In the genomic region with DNA sequence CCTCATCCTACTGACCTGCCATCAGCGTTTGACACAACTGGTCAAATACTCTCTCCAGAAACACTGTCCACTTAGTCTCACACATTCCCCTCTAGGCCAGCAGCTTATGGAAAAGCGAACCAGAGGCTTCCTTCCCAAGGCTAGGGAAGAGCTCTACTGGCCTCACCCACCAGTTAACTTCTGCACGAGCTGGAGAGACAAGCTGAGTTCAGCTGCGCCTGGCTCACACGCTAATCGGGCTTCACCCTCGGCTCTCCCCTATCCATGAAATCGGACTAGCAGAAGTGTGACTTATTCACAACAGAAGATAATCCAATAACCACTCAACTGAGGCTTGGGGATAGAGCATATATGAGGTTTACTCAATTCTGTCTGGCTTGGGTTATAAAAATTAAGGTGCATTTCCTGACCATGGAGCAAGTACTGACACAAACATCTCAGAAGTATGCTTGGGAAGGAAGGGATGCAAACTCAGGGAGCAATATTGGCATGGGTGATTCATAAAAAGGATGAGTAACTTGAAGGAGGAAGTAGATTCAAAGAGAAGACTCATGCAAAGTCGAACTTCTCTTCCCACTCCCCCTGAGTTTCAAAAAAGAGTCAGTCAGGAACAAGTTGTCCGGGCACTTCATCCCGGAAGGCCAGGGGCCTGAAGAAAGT, we compare ENCODE assay signal across 10 cellular contexts.
DNase-seq lines count a peak whose midpoint lies in the region; ATAC-seq and TF ChIP-seq lines count a peak whose summit lies in the region.
"Had no signal": no experiment of that assay in that cellular context is flagged by ENCODE, and none has a peak within 500 bp of the region (broad histone marks: within the 10 kb centered on the region; RNA-seq: fewer than 3 reads in every experiment).

No MANE protein-coding gene starts in this region.

- H3K27ac ChIP-seq in GM23338 (ENCODE audit: low read depth) (no peak overlapping the region), epithelial cell of prostate (peak overlapping the region; percentile 77), body of pancreas (peak overlapping the region in 2 of 4 donors; percentile 2 to 48), upper lobe of right lung (no peak overlapping the region)

- H3K27me3 Mint-ChIP-seq in GM23338 (ENCODE audit: insufficient read depth, low read depth, poor library complexity): peaks cover 6% of the 10 kb centered on the region

- H3K4me3 ChIP-seq in GM23338 (no peak overlapping the region), body of pancreas (no peak overlapping the region), upper lobe of right lung (no peak overlapping the region)

- H3K36me3 Mint-ChIP-seq in GM23338 (ENCODE audit: low read depth): no peaks in the 10 kb centered on the region

- no peak overlapping the region for H2AFZ ChIP-seq in GM23338

- no peak for TF ChIP-seq POLR2A in body of pancreas (IDR thresholded peaks at IDR 0.05)

- TF ChIP-seq CTCF in GM23338 (conservative IDR thresholded peaks at IDR 0.05; ENCODE audit: low read depth in 2 of 2) (no peak), body of pancreas (IDR thresholded peaks at IDR 0.05) (no peak), upper lobe of right lung (IDR thresholded peaks at IDR 0.05) (no peak)

- no peak for ATAC-seq in GM23338
- ATAC-seq in body of pancreas: no peak
- ATAC-seq in HG03469 (IDR thresholded peaks at IDR 0.05; ENCODE audit: unreplicated experiment): no peak
- no peak for ATAC-seq in upper lobe of right lung
- ATAC-seq in HG03342 (IDR thresholded peaks at IDR 0.05; ENCODE audit: unreplicated experiment): no peak

- DNase-seq in GM23338 (ENCODE audit: low spot score) (no peak), epithelial cell of prostate (ENCODE audit: low read depth, low spot score) (peak; percentile 72), posterior vena cava (ENCODE audit: low spot score) (peak; percentile 28), body of pancreas (no peak), upper lobe of right lung (no peak)
- DNase-seq: activated naive CD4-positive, alpha-beta T cell treated with anti-CD3 and anti-CD28 coated beads, Interleukin-2, amount 50 U/mL, for 16 hours; NCI-H2081 treated with DMSO at 0.1 percent for 48 hours had no signal

- H3K79me2 ChIP-seq in GM23338 (replicated peaks; ENCODE audit: insufficient read depth): peaks cover 79% of the 10 kb centered on the region

- H3K27me3 ChIP-seq in GM23338 (ENCODE audit: insufficient read depth): no peaks in the 10 kb centered on the region
- H3K27me3 ChIP-seq in body of pancreas: no peaks in the 10 kb centered on the region
- no peaks in the 10 kb centered on the region for H3K27me3 ChIP-seq in upper lobe of right lung

- WGBS in body of pancreas, 2 donors: 90 to 91% methylated on average over 11 of the region's 11 CpGs

- H3K4me1 ChIP-seq in GM23338 (ENCODE audit: insufficient read depth): peaks cover 10% of the 10 kb centered on the region
- peaks cover 10% of the 10 kb centered on the region for H3K4me1 ChIP-seq in body of pancreas
- H3K4me1 ChIP-seq in upper lobe of right lung: peaks cover 10% of the 10 kb centered on the region

- H3K9me3 Mint-ChIP-seq in GM23338: no peaks in the 10 kb centered on the region

- intact Hi-C loops in posterior vena cava (cut with DNase I) (no loop called here), body of pancreas (cut with DNase I) (no loop called here), upper lobe of right lung (cut with DNase I) (no loop called here)

- H3F3A ChIP-seq in GM23338 (replicated peaks; ENCODE audit: low read depth): no peaks in the 10 kb centered on the region

- peak overlapping the region; percentile 10; the same call in 1 of the 2 replicates for H3K27ac Mint-ChIP-seq in GM23338

- H3K9me3 ChIP-seq in body of pancreas: no peaks in the 10 kb centered on the region
- no peaks in the 10 kb centered on the region for H3K9me3 ChIP-seq in upper lobe of right lung

- no peak overlapping the region for H3K4me3 Mint-ChIP-seq in GM23338

- H4K20me1 ChIP-seq in GM23338 (replicated peaks; ENCODE audit: insufficient read depth): no peaks in the 10 kb centered on the region; the same call in none of the 2 replicates

- H3K36me3 ChIP-seq in GM23338 (ENCODE audit: insufficient read depth): no peaks in the 10 kb centered on the region; the same call in 1 of the 2 replicates
- no peaks in the 10 kb centered on the region for H3K36me3 ChIP-seq in body of pancreas (replicated peaks in 1 of 2; ENCODE audit: insufficient read depth in 1 of 2, low read depth in 2 of 2)
- H3K36me3 ChIP-seq in upper lobe of right lung: no peaks in the 10 kb centered on the region

- H3K4me2 ChIP-seq in GM23338: no peak overlapping the region

- 0 out of 2 replicates have a peak, but pooled peaks cover 4% of the 10 kb centered on the region for H3K9me2 ChIP-seq in GM23338 (ENCODE audit: insufficient read depth)

- H3K4me1 Mint-ChIP-seq in GM23338: peaks cover 32% of the 10 kb centered on the region

TF ChIP-seq in GM23338, 12 proteins besides CTCF, POLR2A, EP300 and RAD21:
- TF ChIP-seq CREB1 (CRISPR knock-in tag; IDR thresholded peaks at IDR 0.05; ENCODE audit: low read depth): no peak

TF ChIP-seq in PFSK-1, 5 proteins besides CTCF, POLR2A, EP300 and RAD21:
- no peak for TF ChIP-seq FOXP2 (optimal IDR thresholded peaks at IDR 0.05; ENCODE audit: borderline replicate concordance, extremely low read depth, extremely low read length, insufficient read depth)
- 0 out of 2 replicates have a peak, but pooled peaks have one; percentile 33 for TF ChIP-seq TAF1 (IDR thresholded peaks at IDR 0.05; ENCODE audit: borderline replicate concordance, insufficient read depth, low read length)
- TF ChIP-seq, protein P1, sequence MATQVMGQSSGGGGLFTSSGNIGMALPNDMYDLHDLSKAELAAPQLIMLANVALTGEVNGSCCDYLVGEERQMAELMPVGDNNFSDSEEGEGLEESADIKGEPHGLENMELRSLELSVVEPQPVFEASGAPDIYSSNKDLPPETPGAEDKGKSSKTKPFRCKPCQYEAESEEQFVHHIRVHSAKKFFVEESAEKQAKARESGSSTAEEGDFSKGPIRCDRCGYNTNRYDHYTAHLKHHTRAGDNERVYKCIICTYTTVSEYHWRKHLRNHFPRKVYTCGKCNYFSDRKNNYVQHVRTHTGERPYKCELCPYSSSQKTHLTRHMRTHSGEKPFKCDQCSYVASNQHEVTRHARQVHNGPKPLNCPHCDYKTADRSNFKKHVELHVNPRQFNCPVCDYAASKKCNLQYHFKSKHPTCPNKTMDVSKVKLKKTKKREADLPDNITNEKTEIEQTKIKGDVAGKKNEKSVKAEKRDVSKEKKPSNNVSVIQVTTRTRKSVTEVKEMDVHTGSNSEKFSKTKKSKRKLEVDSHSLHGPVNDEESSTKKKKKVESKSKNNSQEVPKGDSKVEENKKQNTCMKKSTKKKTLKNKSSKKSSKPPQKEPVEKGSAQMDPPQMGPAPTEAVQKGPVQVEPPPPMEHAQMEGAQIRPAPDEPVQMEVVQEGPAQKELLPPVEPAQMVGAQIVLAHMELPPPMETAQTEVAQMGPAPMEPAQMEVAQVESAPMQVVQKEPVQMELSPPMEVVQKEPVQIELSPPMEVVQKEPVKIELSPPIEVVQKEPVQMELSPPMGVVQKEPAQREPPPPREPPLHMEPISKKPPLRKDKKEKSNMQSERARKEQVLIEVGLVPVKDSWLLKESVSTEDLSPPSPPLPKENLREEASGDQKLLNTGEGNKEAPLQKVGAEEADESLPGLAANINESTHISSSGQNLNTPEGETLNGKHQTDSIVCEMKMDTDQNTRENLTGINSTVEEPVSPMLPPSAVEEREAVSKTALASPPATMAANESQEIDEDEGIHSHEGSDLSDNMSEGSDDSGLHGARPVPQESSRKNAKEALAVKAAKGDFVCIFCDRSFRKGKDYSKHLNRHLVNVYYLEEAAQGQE (IDR thresholded peaks at IDR 0.05; ENCODE audit: insufficient read depth in 1 of 2, low read depth in 2 of 2, low read length in 2 of 2): no peak
TF ChIP-seq in PFSK-1: peak in this region for 1.

Comparison
In these comparisons a context has a peak if more than half of its experiments do, and no peak if none do; other contexts are left out.
1. DNase-seq: peak in epithelial cell of prostate (single experiment) and posterior vena cava (single experiment); none in GM23338 (single experiment), body of pancreas (0 of 4) and upper lobe of right lung (single experiment).